1 cellular context compared by ENCODE assay signal in genomic region chr12:20409639-20410038, GRCh38.
TF ChIP-seq lines count a peak whose summit lies in the region.

No MANE protein-coding gene starts in this region.

TF ChIP-seq in A549, 52 proteins besides CTCF, POLR2A, EP300 and RAD21 (continued from another document):
- TF ChIP-seq USF2 (IDR thresholded peaks at IDR 0.05): no peak
